30 cellular contexts compared by ENCODE assay signal in genomic region chr4:71599588-71599987, GRCh38.
"Had no signal": no experiment of that assay in that cellular context is flagged by ENCODE, and none has a peak within 500 bp of the region (broad histone marks: within the 10 kb centered on the region; RNA-seq: fewer than 3 reads in every experiment).

No MANE protein-coding gene starts in this region.

- H3K27me3 ChIP-seq: adrenal gland, breast epithelium, cardiac muscle cell, colonic mucosa, esophagus squamous epithelium, gastroesophageal sphincter had no signal

- H3K36me3 ChIP-seq: adrenal gland, breast epithelium, cardiac muscle cell, colonic mucosa, esophagus squamous epithelium, gastroesophageal sphincter had no signal

- H3K4me3 ChIP-seq: adrenal gland, breast epithelium, cardiac muscle cell, colonic mucosa, esophagus squamous epithelium, gastroesophageal sphincter had no signal

- FAIRE-seq: endometrium, endothelial cell of umbilical vein had no signal

- DNase-seq: activated CD4-positive, alpha-beta memory T cell treated with anti-CD3 and anti-CD28 coated beads for 36 hours; activated CD4-positive, alpha-beta T cell treated with anti-CD3 and anti-CD28 coated beads for 36 hours; activated CD4-positive, alpha-beta T cell treated with anti-CD3 and anti-CD28 coated beads, Interleukin-2, amount 10 ng/mL, durations not matched to agents 24 days and 14 days; activated CD4-positive, CD25-positive, alpha-beta regulatory T cell; activated CD4-positive, CD25-positive, alpha-beta regulatory T cell treated with anti-CD3 and anti-CD28 coated beads, Interleukin-2, amount 50 U/mL, for 72 hours; activated CD8-positive, alpha-beta memory T cell treated with anti-CD3 and anti-CD28 coated beads, Interleukin-2, amount 10 ng/mL, durations not matched to agents 7 days and 5 days; activated CD8-positive, alpha-beta memory T cell treated with anti-CD3 and anti-CD28 coated beads, Interleukin-2, amount 50 U/mL, for 4 hours; activated CD8-positive, alpha-beta T cell treated with anti-CD3 and anti-CD28 coated beads, Interleukin-2, amount 10 ng/mL, durations not matched to agents 7 days and 5 days; activated effector memory CD4-positive, alpha-beta T cell treated with anti-CD3 and anti-CD28 coated beads, Interleukin-2, amount 50 U/mL, for 16 hours; activated naive CD4-positive, alpha-beta T cell treated with anti-CD3 and anti-CD28 coated beads for 36 hours; activated naive CD8-positive, alpha-beta T cell treated with anti-CD3 and anti-CD28 coated beads for 36 hours; activated naive CD8-positive, alpha-beta T cell treated with anti-CD3 and anti-CD28 coated beads, Interleukin-2, amount 50 U/mL, for 24 hours; activated T-cell treated with anti-CD3 and anti-CD28 coated beads, Interleukin-2, amount 50 U/mL, for 1 hour; activated T-cell treated with anti-CD3 and anti-CD28 coated beads, Interleukin-2, amount 50 U/mL, for 48 hours; adrenal gland; amygdala; aorta; central memory CD4-positive, alpha-beta T cell; cerebellar nuclear complex; colonic mucosa; effector CD8-positive, alpha-beta T cell; esophagus squamous epithelium; foreskin melanocyte; T-helper 2 cell had no signal

- H3K4me1 ChIP-seq: adrenal gland, breast epithelium, colonic mucosa, gastroesophageal sphincter had no signal

- H3K27ac ChIP-seq: adrenal gland, breast epithelium, cardiac muscle cell, colonic mucosa, epithelial cell of prostate, esophagus squamous epithelium, gastroesophageal sphincter had no signal

- H3K9me3 ChIP-seq: adrenal gland, breast epithelium, colonic mucosa, esophagus squamous epithelium, gastroesophageal sphincter had no signal

- ATAC-seq: activated CD4-positive, alpha-beta T cell treated with anti-CD3 and anti-CD28 coated beads for 36 hours; activated CD8-positive, alpha-beta memory T cell treated with anti-CD3 and anti-CD28 coated beads, Interleukin-2, amount 10 ng/mL, durations not matched to agents 7 days and 5 days; activated CD8-positive, alpha-beta T cell treated with anti-CD3 and anti-CD28 coated beads, Interleukin-2, amount 10 ng/mL, durations not matched to agents 7 days and 5 days; activated naive CD8-positive, alpha-beta T cell treated with anti-CD3 and anti-CD28 coated beads, Interleukin-2, amount 50 U/mL, for 24 hours; gastroesophageal sphincter had no signal
